In genomic region chr16:57999366-57999970, GRCh38 we compare ENCODE assay signal across 9 cellular contexts. TPM values are rescaled to one million over a fixed set of nuclear protein-coding genes. Genes with fewer than 3 reads are reported as not detected.
DNase-seq lines count a peak whose midpoint lies in the region; ATAC-seq, FAIRE-seq and TF ChIP-seq lines count a peak whose summit lies in the region.
"Had no signal": no experiment of that assay in that cellular context is flagged by ENCODE, and none has a peak within 500 bp of the region (broad histone marks: within the 10 kb centered on the region; RNA-seq: fewer than 3 reads in every experiment).

No MANE protein-coding gene starts in this region.

- H2AFZ ChIP-seq in Loucy (ENCODE audit: low read length) = no peak overlapping the region

- peak; percentile 43 for DNase-seq in G401 (ENCODE audit: low spot score)
- peak; percentile 38 for DNase-seq in activated naive CD4-positive, alpha-beta T cell treated with Interleukin-2 at 50 U/mL for 16 hours
- no peak for DNase-seq in right atrium auricular region (ENCODE audit: low spot score)
- DNase-seq in urothelium cell line (ENCODE audit: low spot score) = no peak

- H3K36me3 ChIP-seq in Loucy (ENCODE audit: insufficient read depth, low read length) (peaks cover 8% of the 10 kb centered on the region; the same call in 1 of the 2 replicates), right atrium auricular region (peaks cover 37% of the 10 kb centered on the region), skeletal muscle satellite cell (ENCODE audit: insufficient read depth, low read length) (peaks cover 45% of the 10 kb centered on the region)

- no peak for FAIRE-seq in urothelium cell line (lab: Jason Lieb, UNC)

- H3K9me2 ChIP-seq in Loucy (replicated peaks; ENCODE audit: low read depth, low read length) = no peaks in the 10 kb centered on the region

- H3K9me3 ChIP-seq in Loucy (ENCODE audit: insufficient read depth, low read depth, low read length) = no peaks in the 10 kb centered on the region
- H3K9me3 ChIP-seq in right atrium auricular region = no peaks in the 10 kb centered on the region
- no peaks in the 10 kb centered on the region for H3K9me3 ChIP-seq in skeletal muscle satellite cell (replicated peaks; ENCODE audit: low read length)

- in situ Hi-C loops in G401 (cut with HindIII; ENCODE audit: low sequenced_read_pairs) = no loop called here

- ATAC-seq in HG03139 (IDR thresholded peaks at IDR 0.05; ENCODE audit: unreplicated experiment) = no peak
- no peak for ATAC-seq in HG03521 (IDR thresholded peaks at IDR 0.05; ENCODE audit: unreplicated experiment)

- H3K9ac ChIP-seq in Loucy (ENCODE audit: low read depth, low read length, poor library complexity, severe bottlenecking) (peak overlapping the region; percentile 91), skeletal muscle satellite cell (ENCODE audit: low read depth, low read length) (peak overlapping the region; percentile 94)

- no peaks in the 10 kb centered on the region for H3K27me3 ChIP-seq in Loucy (ENCODE audit: insufficient read depth, low read length, poor library complexity, severe bottlenecking)
- no peaks in the 10 kb centered on the region for H3K27me3 ChIP-seq in right atrium auricular region
- no peaks in the 10 kb centered on the region for H3K27me3 ChIP-seq in skeletal muscle satellite cell (ENCODE audit: control insufficient read depth, insufficient read depth, low read length)

- H3K27ac ChIP-seq in right atrium auricular region = peak overlapping the region; percentile 87 to 94

- H3F3A ChIP-seq in Loucy (ENCODE audit: low read depth) = peaks cover 2% of the 10 kb centered on the region; the same call in 1 of the 2 replicates

- TF ChIP-seq CTCF in Loucy (conservative IDR thresholded peaks at IDR 0.05; ENCODE audit: low read length) (peak; percentile 40), right atrium auricular region (IDR thresholded peaks at IDR 0.05) (no peak)

- H3K4me1 ChIP-seq in Loucy (ENCODE audit: insufficient read depth, low read length, poor library complexity, severe bottlenecking) (peaks cover 53% of the 10 kb centered on the region), right atrium auricular region (peaks cover 0 to 38% of the 10 kb centered on the region in 2 donors), skeletal muscle satellite cell (ENCODE audit: control insufficient read depth, insufficient read depth, low read length) (peaks cover 31% of the 10 kb centered on the region)

- H4K20me1 ChIP-seq in Loucy (ENCODE audit: insufficient read depth, low read length, poor library complexity, severe bottlenecking) = peaks cover 24% of the 10 kb centered on the region

- H3K4me2 ChIP-seq in Loucy (ENCODE audit: low read depth, low read length, poor library complexity, severe bottlenecking) (peak overlapping the region; percentile 93), skeletal muscle satellite cell (ENCODE audit: low read length) (peak overlapping the region; percentile 87)

- peak overlapping the region; percentile 87 for H3K4me3 ChIP-seq in Loucy (ENCODE audit: low read length, poor library complexity, severe bottlenecking)
- H3K4me3 ChIP-seq in right atrium auricular region = peak overlapping the region; percentile 70 to 79
- peak overlapping the region; percentile 87 for H3K4me3 ChIP-seq in skeletal muscle satellite cell (ENCODE audit: low read length)

- peaks cover 42% of the 10 kb centered on the region; the same call in 1 of the 2 replicates for H3K79me2 ChIP-seq in Loucy (ENCODE audit: insufficient read depth, low read length)

RNA-seq across cellular contexts. Expression of gene ZNF319, which starts 1.0 kb away (rescaled TPM):
- total RNA-seq in G401 (2014; rRNA removed; shearing (Covaris generic)) = 2.0 and 3.8 TPM in 2 replicates
- 1 to 10 TPM; 5.1 to 6.6 TPM for total RNA-seq in right atrium auricular region
- 2.8 and 5.2 TPM in 2 replicates for total RNA-seq in skeletal muscle satellite cell (2012; rRNA removed)

RNA-seq across cellular contexts. Expression of gene USB1, which starts 1.7 kb away (rescaled TPM):
- total RNA-seq in G401 (2014; rRNA removed; shearing (Covaris generic)) = 11.3 and 27.1 TPM in 2 replicates
- 10 to 100 TPM; 32.2 to 43.2 TPM for total RNA-seq in right atrium auricular region
- total RNA-seq in skeletal muscle satellite cell (2012; rRNA removed) = 31.7 and 37.0 TPM in 2 replicates

RNA-seq across cellular contexts. Expression of gene MMP15, which starts 26.1 kb away (rescaled TPM):
- total RNA-seq in G401 (2014; rRNA removed; shearing (Covaris generic)) = 3.1 and 3.9 TPM in 2 replicates
- 10 to 100 TPM; 36.9 to 52.3 TPM for total RNA-seq in right atrium auricular region
- total RNA-seq in skeletal muscle satellite cell (2012; rRNA removed) = 3.3 and 4.3 TPM in 2 replicates

RNA-seq across cellular contexts. Expression of gene CNGB1, which starts 28.5 kb away (rescaled TPM):
- not detected in 2 replicates for total RNA-seq in G401 (2014; rRNA removed; shearing (Covaris generic))
- not detected for total RNA-seq in right atrium auricular region
- total RNA-seq in skeletal muscle satellite cell (2012; rRNA removed) = not detected in 2 replicates
- total RNA-seq: T-helper 2 cell treated with Interferon-gamma antibody and Interleukin-4, amounts not matched to agents 100 ng/mL and 5 ng/mL, for 36 hours had no signal

Comparison
In these comparisons a context has a peak if more than half of its experiments do, and no peak if none do; other contexts are left out.
1. DNase-seq: peak in G401 (single experiment) and activated naive CD4-positive, alpha-beta T cell treated with Interleukin-2 at 50 U/mL for 16 hours (single experiment); none in right atrium auricular region (single experiment) and urothelium cell line (single experiment).
2. Peak in every context shown above with its lines, with median percentiles within 50 percentile points of each other: H3K4me3 ChIP-seq.